Comparison of ENCODE assay signal across 1 cellular context in the genomic region with DNA sequence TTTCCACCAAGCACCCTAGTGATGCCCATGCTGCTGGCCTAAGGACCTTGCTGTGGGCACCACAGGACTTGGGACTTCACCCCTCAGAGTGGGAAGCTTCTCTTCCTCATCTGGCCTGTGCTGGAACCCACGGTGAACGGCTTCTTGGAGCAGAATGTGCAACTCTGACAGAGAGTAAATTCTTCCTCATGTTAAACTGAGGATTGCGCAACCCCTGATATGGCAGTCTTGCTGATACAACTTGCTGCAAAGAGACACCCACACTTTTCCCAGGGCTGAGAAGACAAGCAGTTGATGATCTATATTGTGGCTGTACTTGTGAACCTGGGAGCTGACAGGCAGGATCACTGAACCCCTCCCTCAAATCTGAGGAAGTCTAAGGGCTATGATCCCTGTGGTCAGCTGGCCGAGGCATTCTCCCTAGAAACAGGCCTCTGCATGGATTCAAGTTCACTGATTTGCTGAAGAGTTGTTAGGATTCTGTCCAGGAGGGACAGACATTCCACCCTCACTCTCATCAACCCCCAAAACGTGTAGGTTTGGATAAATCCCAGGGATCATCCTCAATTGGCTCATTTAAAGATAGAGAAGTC.
TF ChIP-seq lines count a peak whose summit lies in the region.

No MANE protein-coding gene starts in this region.

TF ChIP-seq in GM23338, 12 proteins besides CTCF, POLR2A, EP300 and RAD21 (continued from another document):
- TF ChIP-seq ZNF462 (CRISPR knock-in tag; IDR thresholded peaks at IDR 0.05) (no peak), STAT1 (IDR thresholded peaks at IDR 0.05; ENCODE audit: unreplicated experiment) (no peak), CREB1 (CRISPR knock-in tag; IDR thresholded peaks at IDR 0.05; ENCODE audit: low read depth) (no peak), NANOG (IDR thresholded peaks at IDR 0.05; ENCODE audit: borderline replicate concordance) (no peak), REST (IDR thresholded peaks at IDR 0.05; ENCODE audit: unreplicated experiment) (no peak), POLR2AphosphoS5 (IDR thresholded peaks at IDR 0.05; ENCODE audit: low read depth) (no peak), ZNF331 (CRISPR knock-in tag; IDR thresholded peaks at IDR 0.05; ENCODE audit: low read depth) (no peak), JUNB (IDR thresholded peaks at IDR 0.05; ENCODE audit: unreplicated experiment) (no peak), EZH2phosphoT487 (IDR thresholded peaks at IDR 0.05; ENCODE audit: unreplicated experiment) (no peak)
